Comparison of ENCODE assay signal across 20 cellular contexts in the genomic region with DNA sequence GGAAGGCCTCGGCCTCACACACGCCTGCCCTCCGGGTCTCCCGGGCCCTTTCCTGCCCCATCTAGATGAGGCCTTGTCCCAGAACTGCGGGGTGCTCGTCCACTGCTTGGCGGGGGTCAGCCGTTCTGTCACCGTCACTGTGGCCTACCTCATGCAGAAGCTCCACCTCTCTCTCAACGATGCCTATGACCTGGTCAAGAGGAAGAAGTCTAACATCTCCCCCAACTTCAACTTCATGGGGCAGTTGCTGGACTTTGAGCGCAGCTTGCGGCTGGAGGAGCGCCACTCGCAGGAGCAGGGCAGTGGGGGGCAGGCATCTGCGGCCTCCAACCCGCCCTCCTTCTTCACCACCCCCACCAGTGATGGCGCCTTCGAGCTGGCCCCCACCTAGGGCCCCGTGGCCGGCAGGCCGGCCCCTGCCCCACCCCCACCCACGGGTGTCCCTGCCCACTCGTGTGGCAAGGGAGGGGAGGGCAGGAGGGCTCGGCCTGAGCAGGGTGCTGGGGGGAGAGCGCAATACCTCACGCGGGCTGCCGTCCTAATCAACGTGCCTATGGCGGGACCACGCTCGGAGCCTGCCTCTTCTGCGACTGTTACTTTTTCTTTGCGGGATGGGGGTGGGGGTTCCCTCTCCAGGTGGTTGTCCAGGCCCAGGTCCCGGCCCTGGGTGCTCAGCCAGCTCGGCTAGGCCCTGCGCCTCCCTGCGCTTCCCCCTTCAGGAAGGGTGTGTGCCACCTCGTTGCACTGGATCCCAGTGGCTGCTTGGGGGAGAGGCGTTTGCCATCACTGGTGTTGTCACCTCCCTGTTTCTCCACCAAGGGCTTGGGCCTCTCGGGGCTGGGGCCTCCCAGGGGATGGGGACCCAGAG. TPM values are rescaled to one million over a fixed set of nuclear protein-coding genes. Genes with fewer than 3 reads are reported as not detected.
DNase-seq lines count a peak whose midpoint lies in the region; FAIRE-seq and TF ChIP-seq lines count a peak whose summit lies in the region.
"Had no signal": no experiment of that assay in that cellular context is flagged by ENCODE, and none has a peak within 500 bp of the region (broad histone marks: within the 10 kb centered on the region; RNA-seq: fewer than 3 reads in every experiment).

No MANE protein-coding gene starts in this region.

- H4K8ac ChIP-seq in trophoblast cell (ENCODE audit: low read depth, low read length): no peak overlapping the region

- H3K79me2 ChIP-seq in trophoblast cell (ENCODE audit: control insufficient read depth, insufficient read depth, low read length, poor library complexity): no peaks in the 10 kb centered on the region

- POLR2A ChIA-PET in A673 (lab: Charles Lee; ENCODE audit: low non-redundant PET): no interaction called here

- 81% methylated on average over 36 of the region's 41 CpGs; no CpG with 5 or more reads in 1 of the 2 experiments for WGBS in endodermal cell (ENCODE audit: insufficient coverage in 1 of 2, insufficient read length in 1 of 2), 2 experiments
- 75 to 83% (median 81%) methylated on average over 40 to 41 of the region's 41 CpGs for WGBS in ovary, 3 donors
- no CpG with 5 or more reads among the region's 41 CpGs for WGBS in trophoblast cell (ENCODE audit: extremely low coverage, insufficient coverage, insufficient read length)

- BruUV-seq in A673 (replicated peaks; lab: Mats Ljungman, UMichigan): no TSS peak

- no peaks in the 10 kb centered on the region for H3K4me1 Mint-ChIP-seq in endodermal cell
- H3K4me1 Mint-ChIP-seq: activated B cell treated with CpG ODN at 0.5 μM for 24 hours; activated naive CD4-positive, alpha-beta T cell treated with anti-CD3 and anti-CD28 coated beads, Interleukin-2, amount 10 ng/mL, durations not matched to agents 7 days and 5 days had no signal

- no peaks in the 10 kb centered on the region for H3K4me1 ChIP-seq in A673 (ENCODE audit: insufficient read depth, low read length, poor library complexity, severe bottlenecking)
- no peaks in the 10 kb centered on the region for H3K4me1 ChIP-seq in endodermal cell (ENCODE audit: control insufficient read depth, insufficient read depth, low read length)
- H3K4me1 ChIP-seq in ovary (ENCODE audit: insufficient read depth): no peaks in the 10 kb centered on the region
- H3K4me1 ChIP-seq in trophoblast cell (ENCODE audit: control insufficient read depth in 1 of 2, insufficient read depth in 2 of 2, low read length in 2 of 2): peaks cover 4 to 5% of the 10 kb centered on the region in 2 experiments
- H3K4me1 ChIP-seq: vagina had no signal

- no peak overlapping the region for H3K4ac ChIP-seq in trophoblast cell (ENCODE audit: low read depth, low read length)

- no peak for TF ChIP-seq POLR2A in GM12892 (IDR thresholded peaks at IDR 0.05; ENCODE audit: low read depth, low read length)
- TF ChIP-seq POLR2A in ovary (IDR thresholded peaks at IDR 0.05): no peak

- no peak for TF ChIP-seq EP300 in ovary (IDR thresholded peaks at IDR 0.05)

- no peak overlapping the region for H2AK5ac ChIP-seq in trophoblast cell (ENCODE audit: low read length)

- peaks cover 15% of the 10 kb centered on the region for H3K27me3 ChIP-seq in A673 (replicated peaks; ENCODE audit: insufficient read depth, low read depth, low read length, poor library complexity)
- H3K27me3 ChIP-seq in endodermal cell (ENCODE audit: control insufficient read depth, insufficient read depth, low read length, poor library complexity, severe bottlenecking): peaks cover 42% of the 10 kb centered on the region
- no peaks in the 10 kb centered on the region for H3K27me3 ChIP-seq in ovary
- peaks cover 26% of the 10 kb centered on the region for H3K27me3 ChIP-seq in trophoblast cell (ENCODE audit: insufficient read depth, low read length)

- no peak overlapping the region for H4K91ac ChIP-seq in trophoblast cell (ENCODE audit: low read depth, low read length)

- no peak overlapping the region for H4K12ac ChIP-seq in trophoblast cell (ENCODE audit: low read depth, low read length)

- no peak overlapping the region for H2BK5ac ChIP-seq in trophoblast cell (ENCODE audit: low read depth, low read length, poor library complexity)

- CTCF ChIA-PET in A673 (lab: Charles Lee): interaction anchor here (0.6 kb wide), 1 partner anchor 10 kb away, joined by 3 read pairs; no protein-coding TSS in a partner anchor

- H3K36me3 Mint-ChIP-seq in endodermal cell (ENCODE audit: low read depth): no peaks in the 10 kb centered on the region
- H3K36me3 Mint-ChIP-seq: activated naive CD4-positive, alpha-beta T cell treated with anti-CD3 and anti-CD28 coated beads, Interleukin-2, amount 10 ng/mL, durations not matched to agents 7 days and 5 days; stimulated activated effector memory CD8-positive, alpha-beta T cell treated with anti-CD3 and anti-CD28 coated beads, Interleukin-12 subunit alpha, Interleukin-12 subunit beta, amount 100 ng/mL, for 72 hours had no signal

- H3K79me1 ChIP-seq in trophoblast cell (ENCODE audit: low read length): no peaks in the 10 kb centered on the region

- H3K14ac ChIP-seq in trophoblast cell (ENCODE audit: low read length): no peak overlapping the region

- H3K36me3 ChIP-seq in A673 (ENCODE audit: insufficient read depth, low read length, poor library complexity, severe bottlenecking) (no peaks in the 10 kb centered on the region), endodermal cell (ENCODE audit: control insufficient read depth, insufficient read depth, low read length) (no peaks in the 10 kb centered on the region), ovary (no peaks in the 10 kb centered on the region), trophoblast cell (ENCODE audit: control insufficient read depth in 1 of 2, insufficient read depth in 2 of 2, low read length in 2 of 2) (no peaks in the 10 kb centered on the region)
- H3K36me3 ChIP-seq: cardiac muscle cell, neutrophil, vagina had no signal

- H2BK12ac ChIP-seq in trophoblast cell (ENCODE audit: low read length): no peak overlapping the region

- no peak overlapping the region for H2BK120ac ChIP-seq in trophoblast cell (ENCODE audit: insufficient read depth, low read length, poor library complexity)

- H2AFZ ChIP-seq in trophoblast cell (ENCODE audit: insufficient read depth, low read length, poor library complexity): no peak overlapping the region

- H3K9ac ChIP-seq in endodermal cell (ENCODE audit: extremely low read depth, low read length, poor library complexity, severe bottlenecking) (no peak overlapping the region), trophoblast cell (ENCODE audit: low read length) (no peak overlapping the region)

- no peak overlapping the region for H3K4me2 ChIP-seq in trophoblast cell (ENCODE audit: low read length)
- H3K4me2 ChIP-seq: smooth muscle cell had no signal

- DNase-seq in A673 (ENCODE audit: low spot score) (no peak), GM12892 (ENCODE audit: insufficient read length) (peak; percentile 7), endodermal cell (peak; percentile 45), ovary (peak in 4 of 5 donors; percentile 6 to 11 (median 8)), inferior parietal cortex (ENCODE audit: extremely low spot score) (no peak), NCI-H748 (lab: John Stamatoyannopoulos, UW; ENCODE audit: unreplicated experiment) (no peak), trophoblast cell (no peak)
- DNase-seq: activated B cell treated with CpG ODN at 0.5 μM for 24 hours, anterior cingulate cortex, NCI-H2081 treated with DMSO at 0.1 percent for 48 hours, SW 1271, T1000 had no signal

- H3K27ac Mint-ChIP-seq in endodermal cell: no peak overlapping the region
- H3K27ac Mint-ChIP-seq: activated B cell treated with CpG ODN at 0.5 μM for 24 hours; activated naive CD4-positive, alpha-beta T cell treated with anti-CD3 and anti-CD28 coated beads, Interleukin-2, amount 10 ng/mL, durations not matched to agents 7 days and 5 days; stimulated activated effector memory CD8-positive, alpha-beta T cell treated with anti-CD3 and anti-CD28 coated beads, Interleukin-12 subunit alpha, Interleukin-12 subunit beta, amount 100 ng/mL, for 72 hours had no signal

- peaks cover 63% of the 10 kb centered on the region for H3K9me3 Mint-ChIP-seq in endodermal cell
- H3K9me3 Mint-ChIP-seq: activated B cell treated with CpG ODN at 0.5 μM for 24 hours; activated naive CD4-positive, alpha-beta T cell treated with anti-CD3 and anti-CD28 coated beads, Interleukin-2, amount 10 ng/mL, durations not matched to agents 7 days and 5 days; stimulated activated effector memory CD8-positive, alpha-beta T cell treated with anti-CD3 and anti-CD28 coated beads, Interleukin-12 subunit alpha, Interleukin-12 subunit beta, amount 100 ng/mL, for 72 hours had no signal

- H3K18ac ChIP-seq in trophoblast cell (ENCODE audit: low read length): no peak overlapping the region

- H3K27ac ChIP-seq in A673 (ENCODE audit: low read depth, low read length, poor library complexity, severe bottlenecking) (no peak overlapping the region), endodermal cell (ENCODE audit: low read depth, low read length) (no peak overlapping the region), ovary (no peak overlapping the region), trophoblast cell (ENCODE audit: low read depth, low read length) (no peak overlapping the region)
- H3K27ac ChIP-seq: cardiac muscle cell, neutrophil, vagina had no signal

- no peak for FAIRE-seq in GM12892 (lab: Jason Lieb, UNC)
- FAIRE-seq: keratinocyte had no signal

- H3K27me3 Mint-ChIP-seq in endodermal cell (ENCODE audit: insufficient read depth): peaks cover 36% of the 10 kb centered on the region

- 0 out of 2 replicates have a peak, but pooled peaks have one; percentile 3 for TF ChIP-seq CTCF in A673 (conservative IDR thresholded peaks at IDR 0.05; ENCODE audit: low read depth, low read length)
- no peak for TF ChIP-seq CTCF in endodermal cell (conservative IDR thresholded peaks at IDR 0.05)
- TF ChIP-seq CTCF in ovary (IDR thresholded peaks at IDR 0.05): no peak

- H3K4me3 ChIP-seq in A673 (ENCODE audit: low read depth, low read length, poor library complexity, severe bottlenecking): no peak overlapping the region
- H3K4me3 ChIP-seq in endodermal cell (ENCODE audit: low read length): no peak overlapping the region
- H3K4me3 ChIP-seq in ovary: no peak overlapping the region
- no peak overlapping the region for H3K4me3 ChIP-seq in trophoblast cell (ENCODE audit: low read depth, low read length)
- H3K4me3 ChIP-seq: cardiac muscle cell, smooth muscle cell, vagina had no signal

- H3K23ac ChIP-seq in trophoblast cell (ENCODE audit: low read length): no peak overlapping the region

- intact Hi-C loops in A673 (cut with micrococcal nuclease; ENCODE audit: unreplicated experiment): no loop called here
- intact Hi-C loops in ovary (cut with DNase I): no loop called here

- H3K4me3 Mint-ChIP-seq in endodermal cell: no peak overlapping the region
- H3K4me3 Mint-ChIP-seq: activated B cell treated with CpG ODN at 0.5 μM for 24 hours; activated naive CD4-positive, alpha-beta T cell treated with anti-CD3 and anti-CD28 coated beads, Interleukin-2, amount 10 ng/mL, durations not matched to agents 7 days and 5 days; stimulated activated effector memory CD8-positive, alpha-beta T cell treated with anti-CD3 and anti-CD28 coated beads, Interleukin-12 subunit alpha, Interleukin-12 subunit beta, amount 100 ng/mL, for 72 hours had no signal

- H3K9me3 ChIP-seq in A673 (ENCODE audit: low read depth, low read length, poor library complexity, severe bottlenecking): peaks cover 5% of the 10 kb centered on the region
- no peaks in the 10 kb centered on the region for H3K9me3 ChIP-seq in endodermal cell (ENCODE audit: control insufficient read depth, low read length)
- peaks cover 0 to 7% of the 10 kb centered on the region in 2 donors for H3K9me3 ChIP-seq in ovary
- H3K9me3 ChIP-seq in trophoblast cell (ENCODE audit: insufficient read depth, low read depth, low read length): peaks cover 2% of the 10 kb centered on the region
- H3K9me3 ChIP-seq: neutrophil, vagina had no signal

RNA-seq across cellular contexts. Expression of a gene that starts 3.1 kb away (rescaled TPM):
- 0.92 and 1.4 TPM in 2 replicates for total RNA-seq in A673 (2021)
- polyA plus RNA-seq in GM12892 (2012; ENCODE audit: missing spikeins): not detected
- under 1 TPM; 0.18 to 0.31 TPM for total RNA-seq in endodermal cell
- 1.5 TPM for polyA plus RNA-seq in endodermal cell (2013, experiment 1 of 2)
- polyA plus RNA-seq in endodermal cell (2013, experiment 2 of 2): 1.3 TPM
- total RNA-seq in ovary: 1 to 10 TPM in 3 of 7 donors, under 1 TPM in 4; 0.12 to 3.7 (median 0.74) TPM
- polyA plus RNA-seq in ovary: under 1 TPM in 1 of 2 donors, not detected in 1; 0.28 TPM
- polyA plus RNA-seq in trophoblast cell (2013): 11.0 and 12.9 TPM in 2 replicates
- total RNA-seq: activated B cell treated with CpG ODN at 0.5 μM for 24 hours, MCF 10A had no signal

RNA-seq across cellular contexts. Expression of a gene that starts 23.5 kb away (rescaled TPM):
- total RNA-seq in A673 (2021) (0.52 and 0.60 TPM in 2 replicates), endodermal cell (10 to 100 TPM in 1 of 2 donors, 1 to 10 TPM in 1; 2.8 to 12.9 TPM), ovary (1 to 10 TPM in 4 of 7 donors, under 1 TPM in 2, not detected in 1; 0.51 to 5.9 (median 1.6) TPM)
- polyA plus RNA-seq in GM12892 (2012; ENCODE audit: missing spikeins): 2.3 TPM
- 11.1 TPM for polyA plus RNA-seq in endodermal cell (2013, experiment 1 of 2)
- 9.0 TPM for polyA plus RNA-seq in endodermal cell (2013, experiment 2 of 2)
- 1 to 10 TPM in 1 of 2 donors, under 1 TPM in 1; 0.87 to 1.1 TPM for polyA plus RNA-seq in ovary
- 1.7 and 1.9 TPM in 2 replicates for polyA plus RNA-seq in trophoblast cell (2013)
- total RNA-seq: activated B cell treated with CpG ODN at 0.5 μM for 24 hours, MCF 10A had no signal

RNA-seq across cellular contexts. Expression of a gene that starts 37.6 kb away (rescaled TPM):
- total RNA-seq in A673 (2021) (41.4 and 49.8 TPM in 2 replicates), endodermal cell (100 to 1,000 TPM in 1 of 2 donors, 10 to 100 TPM in 1; 57.6 to 121 TPM), ovary (10 to 100 TPM in 5 of 7 donors, 1 to 10 TPM in 2; 6.3 to 23.5 (median 16.3) TPM)
- 1.8 TPM for polyA plus RNA-seq in GM12892 (2012; ENCODE audit: missing spikeins)
- polyA plus RNA-seq in endodermal cell (2013, experiment 1 of 2): 144 TPM
- 117 TPM for polyA plus RNA-seq in endodermal cell (2013, experiment 2 of 2)
- 10 to 100 TPM in 1 of 2 donors, 1 to 10 TPM in 1; 7.5 to 10.0 TPM for polyA plus RNA-seq in ovary
- polyA plus RNA-seq in trophoblast cell (2013): 39.7 and 43.0 TPM in 2 replicates

RNA-seq across cellular contexts. Expression of a gene that starts 51.2 kb away (rescaled TPM):
- total RNA-seq in A673 (2021): 27.1 and 32.4 TPM in 2 replicates
- polyA plus RNA-seq in GM12892 (2012; ENCODE audit: missing spikeins): 9.4 TPM
- total RNA-seq in endodermal cell: 10 to 100 TPM; 17.1 to 20.8 TPM
- polyA plus RNA-seq in endodermal cell (2013, experiment 1 of 2): 20.0 TPM
- polyA plus RNA-seq in endodermal cell (2013, experiment 2 of 2): 18.4 TPM
- 10 to 100 TPM; 15.5 to 20.0 (median 19.3) TPM for total RNA-seq in ovary
- polyA plus RNA-seq in ovary: 10 to 100 TPM; 16.8 to 23.8 TPM
- 28.4 and 28.6 TPM in 2 replicates for polyA plus RNA-seq in trophoblast cell (2013)

Comparison
In these comparisons a context has a peak if more than half of its experiments do, and no peak if none do; other contexts are left out.
1. DNase-seq: peak in GM12892 (single experiment), endodermal cell (single experiment) and ovary (4 of 5); none in A673 (single experiment), inferior parietal cortex (single experiment), NCI-H748 (single experiment) and trophoblast cell (0 of 2).